ENCODE assay signal across 8 cellular contexts in the genomic region with DNA sequence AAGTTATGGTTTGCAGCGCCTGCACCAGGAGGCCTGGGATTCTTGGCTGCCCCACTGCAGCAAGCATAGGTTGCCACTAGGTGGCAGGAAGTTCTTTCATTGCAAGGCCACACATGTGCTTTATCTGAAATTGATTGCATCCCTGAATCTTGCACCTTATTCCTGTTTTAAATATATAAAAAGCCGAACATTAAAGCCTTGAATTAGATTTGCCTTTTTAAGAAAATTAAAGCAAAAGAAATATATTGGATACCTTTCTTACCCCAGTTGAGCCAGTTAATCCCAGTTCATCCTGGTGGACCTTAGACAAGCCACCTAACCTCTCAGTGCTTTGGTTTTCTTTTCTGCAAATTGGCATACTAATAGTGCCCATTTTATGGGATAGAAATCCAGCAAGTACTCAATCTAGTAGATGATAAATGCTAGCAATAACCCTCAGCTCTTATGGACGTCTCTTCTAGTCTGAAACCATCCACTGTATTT. TPM values are rescaled to one million over a fixed set of nuclear protein-coding genes. Genes with fewer than 3 reads are reported as not detected.
DNase-seq lines count a peak whose midpoint lies in the region; ATAC-seq, FAIRE-seq and TF ChIP-seq lines count a peak whose summit lies in the region.

No MANE protein-coding gene starts in this region.

- H3K27me3 Mint-ChIP-seq in activated T-helper 17 cell treated with anti-CD3 and anti-CD28 coated beads, Interleukin-2, amount 50 U/mL, for 72 hours = no peaks in the 10 kb centered on the region

- H3K4me3 Mint-ChIP-seq in activated T-helper 17 cell treated with anti-CD3 and anti-CD28 coated beads, Interleukin-2, amount 50 U/mL, for 72 hours = no peak overlapping the region

- H3K4me1 Mint-ChIP-seq in activated T-helper 17 cell treated with anti-CD3 and anti-CD28 coated beads, Interleukin-2, amount 50 U/mL, for 72 hours = no peaks in the 10 kb centered on the region

- DNase-seq in AG04449 (ENCODE audit: low read depth, low spot score) (no peak), HT1080 (ENCODE audit: low read depth) (peak; percentile 54), PC-9 (peak; percentile 41 to 44), frontal cortex (ENCODE audit: low spot score in 2 of 2) (peak; percentile 74 to 87), ovary (peak; percentile 28 to 57 (median 38)), vagina (ENCODE audit: extremely low spot score in 2 of 2) (no peak)

- BruUV-seq in PC-9 (replicated peaks; lab: Mats Ljungman, UMichigan) = no TSS peak

- H3K79me2 ChIP-seq in PC-9 (ENCODE audit: low read depth) = no peaks in the 10 kb centered on the region

- H3K36me3 Mint-ChIP-seq in activated T-helper 17 cell treated with anti-CD3 and anti-CD28 coated beads, Interleukin-2, amount 50 U/mL, for 72 hours (ENCODE audit: low read depth) = no peaks in the 10 kb centered on the region

- H3K4me2 ChIP-seq in PC-9 = no peak overlapping the region

- no peak for TF ChIP-seq EP300 in ovary (IDR thresholded peaks at IDR 0.05)

- POLR2A ChIA-PET in AG04449 (lab: Yijun Ruan, JAX) (no interaction called here), PC-9 (lab: Charles Lee; ENCODE audit: unreplicated experiment) (no interaction called here)

- TF ChIP-seq POLR2A in ovary (IDR thresholded peaks at IDR 0.05) (no peak), vagina (IDR thresholded peaks at IDR 0.05) (no peak)

- TF ChIP-seq CTCF in AG04449 (IDR thresholded peaks at IDR 0.05; ENCODE audit: insufficient read depth, low read length, missing control alignments) (peak; percentile 90), PC-9 (conservative IDR thresholded peaks at IDR 0.05) (peak; percentile 79), ovary (IDR thresholded peaks at IDR 0.05) (peak in 2 of 3 donors; percentile 48 to 55), vagina (IDR thresholded peaks at IDR 0.05) (peak; percentile 55 to 60 (median 57))

- peak; percentile 84 for ATAC-seq in GM18502 (IDR thresholded peaks at IDR 0.05; ENCODE audit: poor library complexity, unreplicated experiment)
- peak; percentile 81 for ATAC-seq in activated T-helper 17 cell treated with anti-CD3 and anti-CD28 coated beads, Interleukin-2, amount 50 U/mL, for 72 hours (replicated peaks)

- H3K9me2 ChIP-seq in PC-9 (ENCODE audit: insufficient read depth) = no peaks in the 10 kb centered on the region

- no peak overlapping the region for H3K27ac Mint-ChIP-seq in activated T-helper 17 cell treated with anti-CD3 and anti-CD28 coated beads, Interleukin-2, amount 50 U/mL, for 72 hours

- no peak overlapping the region for H3K4me3 ChIP-seq in AG04449 (ENCODE audit: low read depth, low read length)
- H3K4me3 ChIP-seq in PC-9 = no peak overlapping the region
- no peak overlapping the region for H3K4me3 ChIP-seq in ovary
- no peak overlapping the region for H3K4me3 ChIP-seq in vagina

- H3F3A ChIP-seq in PC-9 (ENCODE audit: insufficient read depth, low read depth) = no peaks in the 10 kb centered on the region

- H3K36me3 ChIP-seq in PC-9 (ENCODE audit: low read depth) (no peaks in the 10 kb centered on the region), ovary (no peaks in the 10 kb centered on the region), vagina (no peaks in the 10 kb centered on the region)

- no peaks in the 10 kb centered on the region for H3K9me3 Mint-ChIP-seq in activated T-helper 17 cell treated with anti-CD3 and anti-CD28 coated beads, Interleukin-2, amount 50 U/mL, for 72 hours

- no peak overlapping the region for H3K27ac ChIP-seq in PC-9
- H3K27ac ChIP-seq in ovary = no peak overlapping the region
- no peak overlapping the region for H3K27ac ChIP-seq in vagina

- H3K27me3 ChIP-seq in PC-9 (ENCODE audit: insufficient read depth, low read depth) = no peaks in the 10 kb centered on the region
- H3K27me3 ChIP-seq in ovary = no peaks in the 10 kb centered on the region
- no peaks in the 10 kb centered on the region for H3K27me3 ChIP-seq in vagina

- H3K9me3 ChIP-seq in PC-9 (ENCODE audit: insufficient read depth, low read depth) (no peaks in the 10 kb centered on the region), ovary (no peaks in the 10 kb centered on the region), vagina (no peaks in the 10 kb centered on the region)

- no peaks in the 10 kb centered on the region for H3K4me1 ChIP-seq in PC-9 (replicated peaks; ENCODE audit: insufficient read depth)
- no peaks in the 10 kb centered on the region for H3K4me1 ChIP-seq in ovary (ENCODE audit: insufficient read depth)
- H3K4me1 ChIP-seq in vagina = no peaks in the 10 kb centered on the region

- 28 to 33% (median 29%) methylated on average over 3 of the region's 3 CpGs for WGBS in ovary, 3 donors

- no peak overlapping the region for H2AFZ ChIP-seq in PC-9

- CTCF ChIA-PET in AG04449 (lab: Yijun Ruan, JAX) (interaction anchor here (1.1 to 2.8 kb wide), 7 partner anchors 9 to 614 kb away, joined by 4 to 13 read pairs (median 6); no protein-coding TSS in a partner anchor), PC-9 (lab: Charles Lee) (no interaction called here)

- no peak for FAIRE-seq in frontal cortex (lab: Jason Lieb, UNC)

- intact Hi-C loops in PC-9 (cut with micrococcal nuclease; ENCODE audit: unreplicated experiment) = loop anchor here (5.0 to 10.0 kb wide), 4 partner anchors 120 to 615 kb away; partner anchors contain the start of gene SLC25A51
- intact Hi-C loops in ovary (cut with DNase I) = no loop called here
- intact Hi-C loops in vagina (cut with DNase I) = no loop called here

- no peaks in the 10 kb centered on the region for H4K20me1 ChIP-seq in PC-9 (ENCODE audit: insufficient read depth)

RNA-seq across cellular contexts. Expression of gene TRMT10B, which starts 6.3 kb away (rescaled TPM):
- 2.8 and 3.0 TPM in 2 replicates for total RNA-seq in HT1080 (2014; rRNA removed; shearing (Covaris generic))
- polyA plus RNA-seq in HT1080 (2015; cell fraction: cytosol; rRNA removed) = 5.0 and 6.7 TPM in 2 replicates
- 11.7 and 12.0 TPM in 2 replicates for polyA plus RNA-seq in HT1080 (2015; cell fraction: nucleus; rRNA removed)
- total RNA-seq in PC-9 (2021) (5.2 and 8.8 TPM in 2 replicates), frontal cortex (3.7 TPM), ovary (10 to 100 TPM in 4 of 7 donors, 1 to 10 TPM in 3; 6.7 to 13.6 (median 12.1) TPM), vagina (4.7 TPM)
- 10 to 100 TPM in 1 of 2 donors, 1 to 10 TPM in 1; 9.9 to 13.1 TPM for total RNA-seq in activated T-helper 17 cell treated with anti-CD3 and anti-CD28 coated beads, Interleukin-2, amount 50 U/mL, for 72 hours
- 1 to 10 TPM; 9.3 to 9.9 TPM for polyA plus RNA-seq in ovary

RNA-seq across cellular contexts. Expression of gene EXOSC3, which starts 37.6 kb away (rescaled TPM):
- 146 and 181 TPM in 2 replicates for total RNA-seq in HT1080 (2014; rRNA removed; shearing (Covaris generic))
- polyA plus RNA-seq in HT1080 (2015; cell fraction: cytosol; rRNA removed) = 83.3 and 89.5 TPM in 2 replicates
- 73.0 and 77.8 TPM in 2 replicates for polyA plus RNA-seq in HT1080 (2015; cell fraction: nucleus; rRNA removed)
- total RNA-seq in PC-9 (2021) = 24.7 and 40.7 TPM in 2 replicates
- 10 to 100 TPM; 57.9 to 98.4 TPM for total RNA-seq in activated T-helper 17 cell treated with anti-CD3 and anti-CD28 coated beads, Interleukin-2, amount 50 U/mL, for 72 hours
- 73.4 TPM for total RNA-seq in frontal cortex
- 10 to 100 TPM; 28.8 to 40.0 (median 35.2) TPM for total RNA-seq in ovary
- 10 to 100 TPM; 21.1 to 21.8 TPM for polyA plus RNA-seq in ovary
- total RNA-seq in vagina = 77.8 TPM

RNA-seq across cellular contexts. Expression of gene DCAF10, which starts 53.3 kb away (rescaled TPM):
- total RNA-seq in HT1080 (2014; rRNA removed; shearing (Covaris generic)) = 5.2 and 10.8 TPM in 2 replicates
- 13.7 and 14.5 TPM in 2 replicates for polyA plus RNA-seq in HT1080 (2015; cell fraction: cytosol; rRNA removed)
- polyA plus RNA-seq in HT1080 (2015; cell fraction: nucleus; rRNA removed) = 12.1 and 15.9 TPM in 2 replicates
- total RNA-seq in PC-9 (2021) (20.5 and 22.6 TPM in 2 replicates), frontal cortex (23.2 TPM), ovary (10 to 100 TPM; 15.9 to 39.8 (median 26.6) TPM), vagina (27.5 TPM)
- total RNA-seq in activated T-helper 17 cell treated with anti-CD3 and anti-CD28 coated beads, Interleukin-2, amount 50 U/mL, for 72 hours = 10 to 100 TPM in 1 of 2 donors, 1 to 10 TPM in 1; 9.7 to 12.0 TPM
- 10 to 100 TPM in 1 of 2 donors, 1 to 10 TPM in 1; 9.0 to 16.4 TPM for polyA plus RNA-seq in ovary

Comparison
In these comparisons a context has a peak if more than half of its experiments do, and no peak if none do; other contexts are left out.
1. DNase-seq: peak in HT1080 (single experiment), PC-9 (2 of 2), frontal cortex (2 of 2) and ovary (5 of 5); none in AG04449 (single experiment) and vagina (0 of 2).
2. Peak in every context shown above with its lines, with median percentiles within 50 percentile points of each other: CTCF ChIP-seq.